Comparison of ENCODE assay signal across 2 cellular contexts in genomic region chr9:94837404-94837803, GRCh38.
TF ChIP-seq lines count a peak whose summit lies in the region.

No MANE protein-coding gene starts in this region.

TF ChIP-seq in GM12878, 131 proteins besides CTCF, POLR2A, EP300 and RAD21:
- TF ChIP-seq E2F4 (IDR thresholded peaks at IDR 0.05; ENCODE audit: low read depth, low read length): no peak
- TF ChIP-seq ETV6 (conservative IDR thresholded peaks at IDR 0.05 in 1 of 2, IDR thresholded peaks at IDR 0.05 in 1 of 2; ENCODE audit: borderline replicate concordance in 1 of 2, low read depth in 1 of 2): no peak
- TF ChIP-seq EGR1 (IDR thresholded peaks at IDR 0.05; ENCODE audit: borderline replicate concordance in 1 of 2, low read depth in 2 of 2, low read length in 2 of 2): no peak
- no peak for TF ChIP-seq SPI1 (IDR thresholded peaks at IDR 0.05; ENCODE audit: borderline replicate concordance, insufficient read depth, low read depth, low read length)
- TF ChIP-seq REST (IDR thresholded peaks at IDR 0.05; ENCODE audit: low read depth, low read length): no peak
- TF ChIP-seq GABPA (IDR thresholded peaks at IDR 0.05; ENCODE audit: low read depth): no peak
- no peak for TF ChIP-seq PAX8 (IDR thresholded peaks at IDR 0.05)
- TF ChIP-seq TCF7 (IDR thresholded peaks at IDR 0.05; ENCODE audit: borderline replicate concordance): no peak
- no peak for TF ChIP-seq KDM1A (IDR thresholded peaks at IDR 0.05; ENCODE audit: borderline replicate concordance)
- TF ChIP-seq CBX3 (IDR thresholded peaks at IDR 0.05; ENCODE audit: borderline replicate concordance, low read depth): no peak
- no peak for TF ChIP-seq ZSCAN29 (IDR thresholded peaks at IDR 0.05)
- TF ChIP-seq ESRRA (IDR thresholded peaks at IDR 0.05; ENCODE audit: low read length): no peak
- TF ChIP-seq CEBPZ (IDR thresholded peaks at IDR 0.05; ENCODE audit: low read depth, low read length): no peak
- TF ChIP-seq ATF3 (IDR thresholded peaks at IDR 0.05; ENCODE audit: borderline replicate concordance, extremely low read depth, low read depth, low read length): no peak
- no peak for TF ChIP-seq POLR2AphosphoS2 (IDR thresholded peaks at IDR 0.05; ENCODE audit: low read depth, low read length)

TF ChIP-seq in K562, 482 proteins besides CTCF, POLR2A, EP300 and RAD21:
- TF ChIP-seq ZNF280A (IDR thresholded peaks at IDR 0.05; ENCODE audit: low read depth, partially characterized antibody) (peak; percentile 25), ETS1 (conservative IDR thresholded peaks at IDR 0.05; ENCODE audit: control insufficient read depth, low read depth, low read length) (no peak), ZNF324 (CRISPR knock-in tag; IDR thresholded peaks at IDR 0.05) (peak; percentile 96)
